ENCODE assay signal across 9 cellular contexts in genomic region chr3:51434746-51435323, GRCh38. TPM values are rescaled to one million over a fixed set of nuclear protein-coding genes. Genes with fewer than 3 reads are reported as not detected.
DNase-seq lines count a peak whose midpoint lies in the region; ATAC-seq and TF ChIP-seq lines count a peak whose summit lies in the region.
"Had no signal": no experiment of that assay in that cellular context is flagged by ENCODE, and none has a peak within 500 bp of the region (broad histone marks: within the 10 kb centered on the region; RNA-seq: fewer than 3 reads in every experiment).

No MANE protein-coding gene starts in this region.

- peak; percentile 1 to 56 (median 44) for DNase-seq in CD8-positive, alpha-beta T cell
- peak; percentile 57 for DNase-seq in H7
- peak; percentile 76 for DNase-seq in NCI-H82 (lab: John Stamatoyannopoulos, UW)
- DNase-seq in activated effector memory CD4-positive, alpha-beta T cell treated with Interleukin-2 at 50 U/mL for 16 hours, result peak; percentile 15
- DNase-seq in glomerular endothelial cell (ENCODE audit: extremely low read depth, low read depth, low spot score), result peak; percentile 33
- no peak for DNase-seq in UCSD-AML1 (lab: John Stamatoyannopoulos, UW; ENCODE audit: unreplicated experiment)
- no peak for DNase-seq in DMS153 treated with DMSO at 0.1 percent for 48 hours (lab: John Stamatoyannopoulos, UW; ENCODE audit: unreplicated experiment)

- peaks cover 66% of the 10 kb centered on the region for H3K36me3 Mint-ChIP-seq in CD8-positive, alpha-beta T cell

- H3K27me3 ChIP-seq in CD8-positive, alpha-beta T cell (ENCODE audit: insufficient read depth, low read length), result no peaks in the 10 kb centered on the region
- H3K27me3 ChIP-seq in H7 (ENCODE audit: control insufficient read depth, insufficient read depth, low read length) (no peaks in the 10 kb centered on the region), rectal smooth muscle tissue (ENCODE audit: control insufficient read depth, insufficient read depth, low read length) (no peaks in the 10 kb centered on the region)

- CTCF ChIA-PET in CD8-positive, alpha-beta T cell (lab: Charles Lee), result interaction anchor here (0.7 to 2.2 kb wide), 16 partner anchors 8 to 819 kb away, joined by 3 to 13 read pairs (median 3); no protein-coding TSS in a partner anchor

- TF ChIP-seq CTCF in CD8-positive, alpha-beta T cell (IDR thresholded peaks at IDR 0.05), result peak; percentile 64

- H3K9ac ChIP-seq in rectal smooth muscle tissue (ENCODE audit: low read length), result peak overlapping the region; percentile 13

- POLR2A ChIA-PET in CD8-positive, alpha-beta T cell (lab: Charles Lee), result no interaction called here

- H3K4me1 ChIP-seq in CD8-positive, alpha-beta T cell (ENCODE audit: insufficient read depth, low read length), result no peaks in the 10 kb centered on the region
- no peaks in the 10 kb centered on the region for H3K4me1 ChIP-seq in rectal smooth muscle tissue (ENCODE audit: control insufficient read depth, insufficient read depth, low read length)

- H3K9me3 ChIP-seq in CD8-positive, alpha-beta T cell (ENCODE audit: low read length), result no peaks in the 10 kb centered on the region

- no peak overlapping the region for H3K4me3 Mint-ChIP-seq in CD8-positive, alpha-beta T cell

- peaks cover 7% of the 10 kb centered on the region for H3K4me1 Mint-ChIP-seq in CD8-positive, alpha-beta T cell (ENCODE audit: low read depth)

- no peak overlapping the region for H3K27ac Mint-ChIP-seq in CD8-positive, alpha-beta T cell

- no peak overlapping the region for H3K4me3 ChIP-seq in CD8-positive, alpha-beta T cell (ENCODE audit: low read depth, low read length)
- H3K4me3 ChIP-seq in H7 (ENCODE audit: insufficient read depth, low read depth, low read length), result no peak overlapping the region
- H3K4me3 ChIP-seq in rectal smooth muscle tissue (ENCODE audit: low read length), result no peak overlapping the region
- H3K4me3 ChIP-seq: SK-N-MC had no signal

- ATAC-seq in CD8-positive, alpha-beta T cell, result peak; percentile 88

- H3K27me3 Mint-ChIP-seq in CD8-positive, alpha-beta T cell (ENCODE audit: low read depth), result no peaks in the 10 kb centered on the region

- H3K36me3 ChIP-seq in CD8-positive, alpha-beta T cell (ENCODE audit: insufficient read depth, low read length), result peaks cover 24% of the 10 kb centered on the region
- peaks cover 6% of the 10 kb centered on the region for H3K36me3 ChIP-seq in H7 (replicated peaks; ENCODE audit: control insufficient read depth, insufficient read depth, low read length)
- peaks cover 3% of the 10 kb centered on the region for H3K36me3 ChIP-seq in rectal smooth muscle tissue (ENCODE audit: control insufficient read depth, insufficient read depth, low read length)

- intact Hi-C loops in CD8-positive, alpha-beta T cell (cut with DNase I, micrococcal nuclease), result loop anchor here (1.0 to 2.0 kb wide), 3 partner anchors 46 to 819 kb away; no protein-coding TSS in a partner anchor

- H3K9me3 Mint-ChIP-seq in CD8-positive, alpha-beta T cell, result no peaks in the 10 kb centered on the region

- no peak overlapping the region for H3K27ac ChIP-seq in CD8-positive, alpha-beta T cell (ENCODE audit: low read depth, low read length)
- no peak overlapping the region for H3K27ac ChIP-seq in rectal smooth muscle tissue (ENCODE audit: low read depth, low read length)
- H3K27ac ChIP-seq: SK-N-MC had no signal

RNA-seq across cellular contexts. Expression of gene RBM15B, which starts 43.8 kb away (rescaled TPM):
- total RNA-seq in CD8-positive, alpha-beta T cell, result 10 to 100 TPM; 29.5 to 29.8 TPM
- 29.3 and 30.0 TPM in 2 replicates for total RNA-seq in H7 (2014; rRNA removed; shearing (Covaris generic))
- 29.4 and 41.8 TPM in 2 replicates for total RNA-seq in glomerular endothelial cell

RNA-seq across cellular contexts. Expression of gene MANF, which starts 49.7 kb away (rescaled TPM):
- 10 to 100 TPM; 32.2 to 35.0 TPM for total RNA-seq in CD8-positive, alpha-beta T cell
- 82.7 and 84.0 TPM in 2 replicates for total RNA-seq in H7 (2014; rRNA removed; shearing (Covaris generic))
- 114 and 115 TPM in 2 replicates for total RNA-seq in glomerular endothelial cell

Comparison
In these comparisons a context has a peak if more than half of its experiments do, and no peak if none do; other contexts are left out.
1. DNase-seq: peak in CD8-positive, alpha-beta T cell (7 of 7), H7 (single experiment), NCI-H82 (single experiment), activated effector memory CD4-positive, alpha-beta T cell treated with Interleukin-2 at 50 U/mL for 16 hours (single experiment) and glomerular endothelial cell (single experiment); none in UCSD-AML1 (single experiment) and DMS153 treated with DMSO at 0.1 percent for 48 hours (single experiment).